1 cellular context compared by ENCODE assay signal in genomic region chr3:96836153-96836915, GRCh38.
TF ChIP-seq lines count a peak whose summit lies in the region.

No MANE protein-coding gene starts in this region.

TF ChIP-seq in HepG2, 621 proteins besides CTCF, POLR2A, EP300 and RAD21 (continued from another document):
- TF ChIP-seq ZNF280D (CRISPR knock-in tag; IDR thresholded peaks at IDR 0.05) (no peak), NCOR1 (IDR thresholded peaks at IDR 0.05; ENCODE audit: borderline replicate concordance, low read length) (no peak), ZNF567 (CRISPR knock-in tag; IDR thresholded peaks at IDR 0.05; ENCODE audit: borderline replicate concordance) (no peak), ZC3H13 (CRISPR knock-in tag; IDR thresholded peaks at IDR 0.05) (no peak)
